ENCODE assay signal across 19 cellular contexts in genomic region chr2:160921401-160921964, GRCh38.
DNase-seq lines count a peak whose midpoint lies in the region; ATAC-seq, FAIRE-seq and TF ChIP-seq lines count a peak whose summit lies in the region.
"Had no signal": no experiment of that assay in that cellular context is flagged by ENCODE, and none has a peak within 500 bp of the region (broad histone marks: within the 10 kb centered on the region; RNA-seq: fewer than 3 reads in every experiment).

No MANE protein-coding gene starts in this region.

- no peaks in the 10 kb centered on the region for H3K4me1 Mint-ChIP-seq in stimulated activated effector memory CD8-positive, alpha-beta T cell treated with anti-CD3 and anti-CD28 coated beads, Interleukin-12 subunit alpha, Interleukin-12 subunit beta, amount 100 ng/mL, for 72 hours
- no peaks in the 10 kb centered on the region for H3K4me1 Mint-ChIP-seq in endothelial cell (ENCODE audit: unreplicated experiment)
- H3K4me1 Mint-ChIP-seq: stimulated activated memory B cell treated with anti-CD40 and anti-IgM and Interleukin-4, amounts not matched to agents 10 μg/mL and 1 μg/mL and 100 μg/mL, for 72 hours had no signal

- peak overlapping the region; percentile 63 for H3K27ac ChIP-seq in brain microvascular endothelial cell
- peak overlapping the region; percentile 59 for H3K27ac ChIP-seq in mesenchymal stem cell (ENCODE audit: low read length, poor library complexity, severe bottlenecking)
- H3K27ac ChIP-seq in small intestine (ENCODE audit: low read depth in 1 of 2, low read length in 1 of 2) = peak overlapping the region; percentile 11 to 22

- TF ChIP-seq CTCF in BE2C (IDR thresholded peaks at IDR 0.05; ENCODE audit: low read depth, low read length) = no peak
- no peak for TF ChIP-seq CTCF in brain microvascular endothelial cell (IDR thresholded peaks at IDR 0.05; ENCODE audit: low read depth, low read length, missing control alignments)
- TF ChIP-seq CTCF in endothelial cell (IDR thresholded peaks at IDR 0.05; ENCODE audit: unreplicated experiment) = no peak

- in situ Hi-C loops in brain microvascular endothelial cell (cut with HindIII; ENCODE audit: low pct_ligation_motif_present, low sequenced_read_pairs) = no loop called here

- H3K27me3 ChIP-seq in BE2C (no peaks in the 10 kb centered on the region), brain microvascular endothelial cell (replicated peaks) (no peaks in the 10 kb centered on the region), mesenchymal stem cell (ENCODE audit: control insufficient read depth in 1 of 2, insufficient read depth in 1 of 2, low read length in 2 of 2) (no peaks in the 10 kb centered on the region), small intestine (ENCODE audit: control insufficient read depth in 2 of 2, insufficient read depth in 2 of 2, low read length in 2 of 2) (no peaks in the 10 kb centered on the region)
- H3K27me3 ChIP-seq: spleen had no signal

- H2BK120ac ChIP-seq in mesenchymal stem cell (ENCODE audit: low read depth, low read length) = peak overlapping the region; percentile 34

- H3K9me3 ChIP-seq in BE2C (no peaks in the 10 kb centered on the region), mesenchymal stem cell (ENCODE audit: control insufficient read depth, low read length) (no peaks in the 10 kb centered on the region), small intestine (ENCODE audit: control insufficient read depth, low read depth) (no peaks in the 10 kb centered on the region)
- H3K9me3 ChIP-seq: spleen had no signal

- H2BK5ac ChIP-seq in mesenchymal stem cell (ENCODE audit: low read depth, low read length, poor library complexity, severe bottlenecking) = no peak overlapping the region

- H4K8ac ChIP-seq in mesenchymal stem cell (ENCODE audit: low read length) = no peak overlapping the region

- WGBS in mesenchymal stem cell = 81% methylated on average over 1 of the region's 4 CpGs
- WGBS in small intestine, 3 donors = 73 to 92% (median 87%) methylated on average over 4 of the region's 4 CpGs

- no peaks in the 10 kb centered on the region for H3K36me3 ChIP-seq in BE2C
- no peaks in the 10 kb centered on the region for H3K36me3 ChIP-seq in brain microvascular endothelial cell (replicated peaks)
- H3K36me3 ChIP-seq in mesenchymal stem cell (ENCODE audit: control insufficient read depth in 1 of 2, insufficient read depth in 2 of 2, low read depth in 1 of 2, low read length in 2 of 2) = no peaks in the 10 kb centered on the region
- no peaks in the 10 kb centered on the region for H3K36me3 ChIP-seq in small intestine (ENCODE audit: control insufficient read depth in 2 of 2, insufficient read depth in 2 of 2, low read length in 2 of 2)
- H3K36me3 ChIP-seq: spleen had no signal

- DNase-seq in BE2C (peak; percentile 25), brain microvascular endothelial cell (no peak), mesenchymal stem cell (no peak), small intestine (no peak), SIG-M5 (lab: John Stamatoyannopoulos, UW) (no peak), endothelial cell (ENCODE audit: low spot score) (no peak)
- no peak for DNase-seq in stimulated activated effector memory CD8-positive, alpha-beta T cell treated with anti-CD3 and anti-CD28 coated beads, Interleukin-12 subunit alpha, Interleukin-12 subunit beta, amount 100 ng/mL, for 72 hours (ENCODE audit: low spot score in 2 of 2)
- DNase-seq: activated CD4-positive, CD25-positive, alpha-beta regulatory T cell treated with anti-CD3 and anti-CD28 coated beads, Interleukin-2, amount 50 U/mL, for 72 hours; Calu3; midbrain; NCI-H1417 treated with DMSO at 0.1 percent for 48 hours; SHP77 treated with DMSO at 0.1 percent for 48 hours; spleen; T1000 had no signal

- H3K14ac ChIP-seq in mesenchymal stem cell (ENCODE audit: low read length in 2 of 2) = no peak overlapping the region

- H3K27me3 Mint-ChIP-seq in endothelial cell (ENCODE audit: unreplicated experiment) = peaks cover 2% of the 10 kb centered on the region

- no peak overlapping the region for H3K4me3 ChIP-seq in BE2C (ENCODE audit: low read depth, low read length)
- no peak overlapping the region for H3K4me3 ChIP-seq in brain microvascular endothelial cell (ENCODE audit: low read depth, low read length)
- peak overlapping the region in 1 of 2 experiments; percentile 47 for H3K4me3 ChIP-seq in mesenchymal stem cell (ENCODE audit: insufficient read depth in 1 of 2, low read depth in 1 of 2, low read length in 2 of 2)
- no peak overlapping the region for H3K4me3 ChIP-seq in small intestine (ENCODE audit: low read depth in 1 of 2, low read length in 2 of 2)
- H3K4me3 ChIP-seq: GM12878, spleen had no signal

- H3K4me2 ChIP-seq in mesenchymal stem cell (ENCODE audit: low read length, poor library complexity, severe bottlenecking) = no peak overlapping the region

- H3K27ac Mint-ChIP-seq in stimulated activated effector memory CD8-positive, alpha-beta T cell treated with anti-CD3 and anti-CD28 coated beads, Interleukin-12 subunit alpha, Interleukin-12 subunit beta, amount 100 ng/mL, for 72 hours = no peak overlapping the region
- H3K27ac Mint-ChIP-seq in endothelial cell (ENCODE audit: unreplicated experiment) = no peak overlapping the region
- H3K27ac Mint-ChIP-seq: stimulated activated memory B cell treated with anti-CD40 and anti-IgM and Interleukin-4, amounts not matched to agents 10 μg/mL and 1 μg/mL and 100 μg/mL, for 72 hours had no signal

- H3K79me1 ChIP-seq in mesenchymal stem cell (replicated peaks; ENCODE audit: low read length, poor library complexity, severe bottlenecking) = no peaks in the 10 kb centered on the region

- H3K9me3 Mint-ChIP-seq in stimulated activated effector memory CD8-positive, alpha-beta T cell treated with anti-CD3 and anti-CD28 coated beads, Interleukin-12 subunit alpha, Interleukin-12 subunit beta, amount 100 ng/mL, for 72 hours = no peaks in the 10 kb centered on the region
- no peaks in the 10 kb centered on the region for H3K9me3 Mint-ChIP-seq in endothelial cell (ENCODE audit: unreplicated experiment)
- H3K9me3 Mint-ChIP-seq: stimulated activated memory B cell treated with anti-CD40 and anti-IgM and Interleukin-4, amounts not matched to agents 10 μg/mL and 1 μg/mL and 100 μg/mL, for 72 hours had no signal

- peak overlapping the region in 1 of 2 experiments; percentile 73 for H3K4ac ChIP-seq in mesenchymal stem cell (ENCODE audit: low read depth in 1 of 2, low read length in 2 of 2)

- H2AFZ ChIP-seq in mesenchymal stem cell (ENCODE audit: low read depth, low read length) = no peak overlapping the region

- peaks cover 16% of the 10 kb centered on the region for H3K4me1 ChIP-seq in BE2C
- peaks cover 4% of the 10 kb centered on the region for H3K4me1 ChIP-seq in mesenchymal stem cell (ENCODE audit: control insufficient read depth, insufficient read depth, low read depth, low read length)
- no peaks in the 10 kb centered on the region for H3K4me1 ChIP-seq in small intestine (ENCODE audit: control insufficient read depth in 2 of 2, insufficient read depth in 1 of 2, low read depth in 1 of 2, low read length in 1 of 2)
- H3K4me1 ChIP-seq: spleen had no signal

- peak overlapping the region; percentile 97 for H2AK5ac ChIP-seq in mesenchymal stem cell (ENCODE audit: low read length, severe bottlenecking)

- no peak overlapping the region for H4K91ac ChIP-seq in mesenchymal stem cell (ENCODE audit: low read length)

- H3K4me3 Mint-ChIP-seq in stimulated activated effector memory CD8-positive, alpha-beta T cell treated with anti-CD3 and anti-CD28 coated beads, Interleukin-12 subunit alpha, Interleukin-12 subunit beta, amount 100 ng/mL, for 72 hours = no peak overlapping the region
- H3K4me3 Mint-ChIP-seq in endothelial cell (ENCODE audit: unreplicated experiment) = no peak overlapping the region
- H3K4me3 Mint-ChIP-seq: stimulated activated memory B cell treated with anti-CD40 and anti-IgM and Interleukin-4, amounts not matched to agents 10 μg/mL and 1 μg/mL and 100 μg/mL, for 72 hours had no signal

- H3K23ac ChIP-seq in mesenchymal stem cell (ENCODE audit: low read length in 2 of 2) = no peak overlapping the region

- ATAC-seq in GM19452 (IDR thresholded peaks at IDR 0.05; ENCODE audit: unreplicated experiment) = no peak
- ATAC-seq in stimulated activated effector memory CD8-positive, alpha-beta T cell treated with anti-CD3 and anti-CD28 coated beads, Interleukin-12 subunit alpha, Interleukin-12 subunit beta, amount 100 ng/mL, for 72 hours = no peak
- ATAC-seq: GM12878; stimulated activated memory B cell treated with anti-CD40 and anti-IgM and Interleukin-4, amounts not matched to agents 10 μg/mL and 1 μg/mL and 100 μg/mL, for 72 hours had no signal

- H2BK15ac ChIP-seq in mesenchymal stem cell (ENCODE audit: low read depth, poor library complexity, severe bottlenecking) = no peak overlapping the region

- no peak for FAIRE-seq in small intestine (lab: Jason Lieb, UNC)
- FAIRE-seq: colon, GM12878, islet of Langerhans had no signal

- peak overlapping the region; percentile 49 to 83 for H2BK12ac ChIP-seq in mesenchymal stem cell (ENCODE audit: low read length in 2 of 2)

- peak overlapping the region; percentile 73 to 84 for H3K18ac ChIP-seq in mesenchymal stem cell (ENCODE audit: low read depth in 1 of 2, low read length in 2 of 2)

- peak overlapping the region; percentile 90 for H3K9ac ChIP-seq in mesenchymal stem cell (ENCODE audit: low read length)

- H3K36me3 Mint-ChIP-seq in stimulated activated effector memory CD8-positive, alpha-beta T cell treated with anti-CD3 and anti-CD28 coated beads, Interleukin-12 subunit alpha, Interleukin-12 subunit beta, amount 100 ng/mL, for 72 hours = no peaks in the 10 kb centered on the region
- no peaks in the 10 kb centered on the region for H3K36me3 Mint-ChIP-seq in endothelial cell (ENCODE audit: low read depth, unreplicated experiment)
- H3K36me3 Mint-ChIP-seq: stimulated activated memory B cell treated with anti-CD40 and anti-IgM and Interleukin-4, amounts not matched to agents 10 μg/mL and 1 μg/mL and 100 μg/mL, for 72 hours had no signal
